1 cellular context compared by ENCODE assay signal in genomic region chr2:12296915-12297314, GRCh38.
TF ChIP-seq lines count a peak whose summit lies in the region.

No MANE protein-coding gene starts in this region.

TF ChIP-seq in HEK293, 187 proteins besides CTCF, POLR2A, EP300 and RAD21 (continued from another document and continues in another):
- TF ChIP-seq TSHZ1 (tag by site-specific recombination; IDR thresholded peaks at IDR 0.05; ENCODE audit: borderline replicate concordance) (peak; percentile 80), ZFP3 (tag by site-specific recombination; IDR thresholded peaks at IDR 0.05; ENCODE audit: low read depth) (no peak), ZIC2 (tag by site-specific recombination; IDR thresholded peaks at IDR 0.05) (peak; percentile 9; the same call in 1 of the 2 replicates), KLF1 (tag by site-specific recombination; IDR thresholded peaks at IDR 0.05) (no peak), ZNF785 (tag by site-specific recombination; IDR thresholded peaks at IDR 0.05) (no peak), ZSCAN4 (tag by site-specific recombination; IDR thresholded peaks at IDR 0.05) (peak; percentile 18; the same call in 1 of the 2 replicates), MZF1 (tag by site-specific recombination; IDR thresholded peaks at IDR 0.05; ENCODE audit: borderline replicate concordance) (0 out of 2 replicates have a peak, but pooled peaks have one; percentile 64), REST (tag by site-specific recombination; IDR thresholded peaks at IDR 0.05) (no peak), ZNF670 (tag by site-specific recombination; IDR thresholded peaks at IDR 0.05; ENCODE audit: low read depth) (no peak), SCRT1 (tag by site-specific recombination; IDR thresholded peaks at IDR 0.05; ENCODE audit: borderline replicate concordance) (peak; percentile 81; the same call in 1 of the 2 replicates), ZNF155 (tag by site-specific recombination; IDR thresholded peaks at IDR 0.05) (no peak), ZNF239 (tag by site-specific recombination; IDR thresholded peaks at IDR 0.05) (no peak), ZBTB7A (tag by site-specific recombination; IDR thresholded peaks at IDR 0.05; ENCODE audit: low read depth) (no peak), ZNF580 (tag by site-specific recombination; IDR thresholded peaks at IDR 0.05) (no peak), ZNF837 (tag by site-specific recombination; IDR thresholded peaks at IDR 0.05) (no peak), ZBTB44 (tag by site-specific recombination; IDR thresholded peaks at IDR 0.05) (no peak), ZNF692 (tag by site-specific recombination; IDR thresholded peaks at IDR 0.05) (peak; percentile 73), HOXD13 (CRISPR knock-in tag; IDR thresholded peaks at IDR 0.05; ENCODE audit: borderline replicate concordance) (no peak), ZNF660 (tag by site-specific recombination; IDR thresholded peaks at IDR 0.05) (peak; percentile 94), ZNF292 (tag by site-specific recombination; IDR thresholded peaks at IDR 0.05; ENCODE audit: borderline replicate concordance, low read depth) (no peak), ZBTB10 (tag by site-specific recombination; IDR thresholded peaks at IDR 0.05) (no peak), ZNF521 (tag by site-specific recombination; IDR thresholded peaks at IDR 0.05) (no peak), EGR2 (tag by site-specific recombination; IDR thresholded peaks at IDR 0.05; ENCODE audit: low read depth) (no peak), ZNF366 (tag by site-specific recombination; conservative IDR thresholded peaks at IDR 0.05) (peak; percentile 86), FEZF1 (tag by site-specific recombination; IDR thresholded peaks at IDR 0.05) (peak; percentile 59), ZSCAN30 (tag by site-specific recombination; IDR thresholded peaks at IDR 0.05) (no peak), SALL2 (tag by site-specific recombination; IDR thresholded peaks at IDR 0.05; ENCODE audit: borderline replicate concordance) (no peak), ZNF423 (tag by site-specific recombination; IDR thresholded peaks at IDR 0.05) (no peak), KLF7 (tag by site-specific recombination; IDR thresholded peaks at IDR 0.05; ENCODE audit: borderline replicate concordance) (no peak), PRDM10 (tag by site-specific recombination; IDR thresholded peaks at IDR 0.05) (peak; percentile 32; the same call in 1 of the 2 replicates), ZNF513 (tag by site-specific recombination; IDR thresholded peaks at IDR 0.05) (no peak), GFI1B (tag by site-specific recombination; IDR thresholded peaks at IDR 0.05) (no peak), GLI2 (tag by site-specific recombination; IDR thresholded peaks at IDR 0.05; ENCODE audit: borderline replicate concordance, low read depth) (0 out of 2 replicates have a peak, but pooled peaks have one; percentile 14), ZNF23 (tag by site-specific recombination; IDR thresholded peaks at IDR 0.05; ENCODE audit: borderline replicate concordance) (no peak), ZSCAN23 (tag by site-specific recombination; IDR thresholded peaks at IDR 0.05) (0 out of 2 replicates have a peak, but pooled peaks have one; percentile 49), ZNF76 (tag by site-specific recombination; IDR thresholded peaks at IDR 0.05; ENCODE audit: borderline replicate concordance, low read depth) (no peak), ZNF645 (tag by site-specific recombination; IDR thresholded peaks at IDR 0.05) (no peak)
